Comparison of ENCODE assay signal across 35 cellular contexts in the genomic region with DNA sequence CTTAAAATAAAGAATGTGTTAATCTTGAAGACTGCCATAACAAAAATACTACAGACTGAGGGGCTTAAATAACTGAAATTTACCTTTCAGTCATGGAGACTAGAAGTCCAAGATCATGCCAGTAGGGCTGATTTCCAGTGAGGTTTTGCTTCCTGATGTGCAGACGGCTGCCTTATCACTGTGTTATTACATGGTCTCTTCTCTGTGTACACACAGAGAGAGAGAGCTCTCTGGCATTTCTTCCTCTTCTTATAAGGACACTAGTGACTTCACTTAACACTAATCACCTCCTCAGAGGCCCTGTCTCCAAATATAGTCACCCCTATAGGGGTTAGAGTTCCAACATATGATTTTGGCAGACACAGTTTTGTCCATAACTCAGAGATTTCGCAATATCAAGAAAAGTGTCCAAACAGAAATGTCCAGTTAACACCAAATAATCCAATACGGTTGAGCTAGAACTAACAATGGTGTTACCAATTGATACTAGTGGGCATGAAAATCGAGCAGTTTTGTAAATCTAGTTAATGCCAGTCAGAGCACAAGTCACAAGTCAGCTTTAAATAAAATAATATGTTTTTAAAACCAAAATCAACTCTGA.
"Had no signal": no experiment of that assay in that cellular context is flagged by ENCODE, and none has a peak within 500 bp of the region (broad histone marks: within the 10 kb centered on the region; RNA-seq: fewer than 3 reads in every experiment).

No MANE protein-coding gene starts in this region.

- H3K27me3 Mint-ChIP-seq: activated CD4-positive, alpha-beta memory T cell treated with anti-CD3 and anti-CD28 coated beads for 36 hours; activated naive CD8-positive, alpha-beta T cell treated with anti-CD3 and anti-CD28 coated beads for 36 hours; brain; naive B cell; stimulated activated naive CD8-positive, alpha-beta T cell treated with anti-CD3 and anti-CD28 coated beads, Interleukin-15, Interleukin-2, amounts not matched to agents 100 ng/mL and 50 ng/mL, for 24 hours had no signal

- FAIRE-seq: keratinocyte, pancreas, small intestine had no signal

- H3K27ac Mint-ChIP-seq: activated CD4-positive, alpha-beta memory T cell treated with anti-CD3 and anti-CD28 coated beads for 36 hours; activated naive CD4-positive, alpha-beta T cell treated with anti-CD3 and anti-CD28 coated beads for 36 hours; activated naive CD8-positive, alpha-beta T cell treated with anti-CD3 and anti-CD28 coated beads for 36 hours; activated T-helper 1 cell treated with anti-CD3 and anti-CD28 coated beads, Interleukin-12 subunit alpha, Interleukin-12 subunit beta, Interleukin-2, Interleukin-4 antibody, amounts not matched to agents 30 ng/mL and 10 ng/mL and 1 ng/mL, durations not matched to agents 14 hours and 24 hours and 36 hours; brain; mesothelial cell of epicardium; naive B cell; nephron progenitor cell; stimulated activated effector memory CD8-positive, alpha-beta T cell treated with anti-CD3 and anti-CD28 coated beads, Interleukin-12 subunit alpha, Interleukin-12 subunit beta, amount 100 ng/mL, for 72 hours; stimulated activated naive CD8-positive, alpha-beta T cell treated with anti-CD3 and anti-CD28 coated beads, Interleukin-15, Interleukin-2, amounts not matched to agents 100 ng/mL and 50 ng/mL, for 24 hours had no signal

- H3K4me1 ChIP-seq: adrenal gland, gastroesophageal sphincter, pancreas, prostate gland, sigmoid colon had no signal

- H3K27ac ChIP-seq: adrenal gland, cardiac muscle cell, coronary artery, dorsolateral prefrontal cortex, gastroesophageal sphincter, hepatocyte, pancreas, prostate gland, sigmoid colon, thoracic aorta, VCaP had no signal

- H3K9me3 ChIP-seq: adrenal gland, gastroesophageal sphincter, pancreas, prostate gland, sigmoid colon, thoracic aorta had no signal

- H3K4me3 ChIP-seq: adrenal gland, cardiac muscle cell, coronary artery, dorsolateral prefrontal cortex, gastroesophageal sphincter, hepatocyte, pancreas, prostate gland, sigmoid colon, thoracic aorta had no signal

- ATAC-seq: gastroesophageal sphincter; left cardiac atrium; stimulated activated effector memory CD8-positive, alpha-beta T cell treated with anti-CD3 and anti-CD28 coated beads, Interleukin-12 subunit alpha, Interleukin-12 subunit beta, amount 100 ng/mL, for 72 hours had no signal

- H3K36me3 ChIP-seq: adrenal gland, cardiac muscle cell, gastroesophageal sphincter, pancreas, prostate gland, sigmoid colon, thoracic aorta had no signal

- H3K4me3 Mint-ChIP-seq: activated CD4-positive, alpha-beta memory T cell treated with anti-CD3 and anti-CD28 coated beads for 36 hours; activated naive CD4-positive, alpha-beta T cell treated with anti-CD3 and anti-CD28 coated beads for 36 hours; activated naive CD8-positive, alpha-beta T cell treated with anti-CD3 and anti-CD28 coated beads for 36 hours; activated T-helper 1 cell treated with anti-CD3 and anti-CD28 coated beads, Interleukin-12 subunit alpha, Interleukin-12 subunit beta, Interleukin-2, Interleukin-4 antibody, amounts not matched to agents 30 ng/mL and 10 ng/mL and 1 ng/mL, durations not matched to agents 14 hours and 24 hours and 36 hours; brain; mesothelial cell of epicardium; naive B cell; nephron progenitor cell; stimulated activated effector memory CD8-positive, alpha-beta T cell treated with anti-CD3 and anti-CD28 coated beads, Interleukin-12 subunit alpha, Interleukin-12 subunit beta, amount 100 ng/mL, for 72 hours; stimulated activated naive CD8-positive, alpha-beta T cell treated with anti-CD3 and anti-CD28 coated beads, Interleukin-15, Interleukin-2, amounts not matched to agents 100 ng/mL and 50 ng/mL, for 24 hours had no signal

- H3K27me3 ChIP-seq: adrenal gland, cardiac muscle cell, dorsolateral prefrontal cortex, gastroesophageal sphincter, hepatocyte, pancreas, sigmoid colon had no signal

- H3K36me3 Mint-ChIP-seq: activated CD4-positive, alpha-beta memory T cell treated with anti-CD3 and anti-CD28 coated beads for 36 hours; activated naive CD8-positive, alpha-beta T cell treated with anti-CD3 and anti-CD28 coated beads for 36 hours; brain; mesothelial cell of epicardium; naive B cell; stimulated activated effector memory CD8-positive, alpha-beta T cell treated with anti-CD3 and anti-CD28 coated beads, Interleukin-12 subunit alpha, Interleukin-12 subunit beta, amount 100 ng/mL, for 72 hours had no signal

- H3K4me1 Mint-ChIP-seq: activated naive CD8-positive, alpha-beta T cell treated with anti-CD3 and anti-CD28 coated beads for 36 hours; brain; mesothelial cell of epicardium; naive B cell; stimulated activated effector memory CD8-positive, alpha-beta T cell treated with anti-CD3 and anti-CD28 coated beads, Interleukin-12 subunit alpha, Interleukin-12 subunit beta, amount 100 ng/mL, for 72 hours had no signal

- DNase-seq: activated CD4-positive, alpha-beta memory T cell treated with anti-CD3 and anti-CD28 coated beads for 36 hours; activated CD4-positive, alpha-beta T cell treated with anti-CD3 and anti-CD28 coated beads for 48 hours; activated CD8-positive, alpha-beta memory T cell treated with anti-CD3 and anti-CD28 coated beads, Interleukin-2, amount 50 U/mL, for 4 hours; activated effector memory CD4-positive, alpha-beta T cell treated with anti-CD3 and anti-CD28 coated beads, Interleukin-2, amount 50 U/mL, for 16 hours; activated naive CD4-positive, alpha-beta T cell treated with anti-CD3 and anti-CD28 coated beads for 36 hours; activated naive CD8-positive, alpha-beta T cell treated with anti-CD3 and anti-CD28 coated beads for 36 hours; activated T-cell treated with anti-CD3 and anti-CD28 coated beads, Interleukin-2, amount 50 U/mL, for 1 hour; adrenal gland; aorta; cerebellar nuclear complex; dorsolateral prefrontal cortex; effector memory CD4-positive, alpha-beta T cell; erythroblast; left cardiac atrium; naive B cell; nephron progenitor cell; pancreas; retina; sigmoid colon; small intestine; stimulated activated CD4-positive, alpha-beta T cell treated with anti-CD3 and anti-CD28 coated beads, Interleukin-4, amount 100 ng/mL, for 24 hours; T-helper 2 cell had no signal
